Comparison of ENCODE assay signal across 8 cellular contexts in genomic region chr7:64838691-64839090, GRCh38.
"Had no signal": no experiment of that assay in that cellular context is flagged by ENCODE, and none has a peak within 500 bp of the region (broad histone marks: within the 10 kb centered on the region; RNA-seq: fewer than 3 reads in every experiment).

No MANE protein-coding gene starts in this region.

- ATAC-seq: HCT116 had no signal

- H3K36me3 ChIP-seq: HAP-1 had no signal

- H3K4me3 ChIP-seq: GM23248, HAP-1 had no signal

- H3K27ac Mint-ChIP-seq: HFFc6 had no signal

- H3K4me3 Mint-ChIP-seq: HFFc6 had no signal

- H3K9ac ChIP-seq: GM23248 had no signal

- H2AFZ ChIP-seq: GM23248 had no signal

- DNase-seq: GM23248, GOT3, HFFc6, IMR-90, KBM-7 had no signal

- FAIRE-seq: H54 had no signal

- H3K27ac ChIP-seq: GM23248 had no signal

- H3K9me3 ChIP-seq: HAP-1 had no signal
